In genomic region chr6:49918787-49919186, GRCh38 we compare ENCODE assay signal across 3 cellular contexts.
TF ChIP-seq lines count a peak whose summit lies in the region.

No MANE protein-coding gene starts in this region.

TF ChIP-seq in HepG2, 621 proteins besides CTCF, POLR2A, EP300 and RAD21 (continues in another document):
- TF ChIP-seq THRA (CRISPR knock-in tag; IDR thresholded peaks at IDR 0.05; ENCODE audit: borderline replicate concordance) = no peak
- TF ChIP-seq CCDC6 (CRISPR knock-in tag; IDR thresholded peaks at IDR 0.05) = no peak
- TF ChIP-seq FOXA1 (IDR thresholded peaks at IDR 0.05) = no peak
- no peak for TF ChIP-seq FOXA1 (CRISPR knock-in tag; IDR thresholded peaks at IDR 0.05)
- TF ChIP-seq ZNF281 (CRISPR knock-in tag; IDR thresholded peaks at IDR 0.05; ENCODE audit: borderline replicate concordance) = no peak
- TF ChIP-seq ZUFSP (CRISPR knock-in tag; IDR thresholded peaks at IDR 0.05; ENCODE audit: borderline replicate concordance) = no peak
- TF ChIP-seq NRL (CRISPR knock-in tag; IDR thresholded peaks at IDR 0.05; ENCODE audit: borderline replicate concordance) = no peak
- no peak for TF ChIP-seq ATF7-NPFF (CRISPR knock-in tag; IDR thresholded peaks at IDR 0.05; ENCODE audit: low read depth)
- no peak for TF ChIP-seq TRIM24 (CRISPR knock-in tag; IDR thresholded peaks at IDR 0.05)
- no peak for TF ChIP-seq SRSF9 (IDR thresholded peaks at IDR 0.05; ENCODE audit: borderline replicate concordance, insufficient read depth, low read depth, low read length, poor library complexity, severe bottlenecking)
- no peak for TF ChIP-seq MLLT10 (CRISPR knock-in tag; IDR thresholded peaks at IDR 0.05)
- TF ChIP-seq ZNF33B (CRISPR knock-in tag; IDR thresholded peaks at IDR 0.05) = no peak
- TF ChIP-seq FOXM1 (CRISPR knock-in tag; IDR thresholded peaks at IDR 0.05) = no peak
- no peak for TF ChIP-seq ZNF83 (CRISPR knock-in tag; IDR thresholded peaks at IDR 0.05; ENCODE audit: borderline replicate concordance)

TF ChIP-seq in WTC11, 78 proteins besides CTCF, POLR2A, EP300 and RAD21:
- TF ChIP-seq E2F1 (CRISPR knock-in tag; IDR thresholded peaks at IDR 0.05) (no peak), ZNF423 (CRISPR knock-in tag; IDR thresholded peaks at IDR 0.05) (peak; percentile 62)
TF ChIP-seq in WTC11: peak in this region for 1.

TF ChIP-seq in SK-N-SH, 30 proteins besides CTCF, POLR2A, EP300 and RAD21:
- TF ChIP-seq TEAD4 (IDR thresholded peaks at IDR 0.05; ENCODE audit: borderline replicate concordance, insufficient read depth) (no peak), GATA2 (CRISPR knock-in tag; IDR thresholded peaks at IDR 0.05) (no peak), RFX5 (IDR thresholded peaks at IDR 0.05; ENCODE audit: low read length) (no peak), REST (IDR thresholded peaks at IDR 0.05; ENCODE audit: low read depth, low read length) (no peak), RXRA (IDR thresholded peaks at IDR 0.05; ENCODE audit: borderline replicate concordance, low read depth) (no peak), SMC3 (IDR thresholded peaks at IDR 0.05; ENCODE audit: low read depth, low read length) (no peak)
